ENCODE assay signal across 15 cellular contexts in genomic region chr7:135392701-135393100, GRCh38.
DNase-seq lines count a peak whose midpoint lies in the region; ATAC-seq lines count a peak whose summit lies in the region.
"Had no signal": no experiment of that assay in that cellular context is flagged by ENCODE, and none has a peak within 500 bp of the region (broad histone marks: within the 10 kb centered on the region; RNA-seq: fewer than 3 reads in every experiment).

No MANE protein-coding gene starts in this region.

- peaks cover 34% of the 10 kb centered on the region for H3K36me3 Mint-ChIP-seq in activated CD4-positive, alpha-beta memory T cell treated with anti-CD3 and anti-CD28 coated beads, Interleukin-2, amount 10 ng/mL, durations not matched to agents 7 days and 5 days (ENCODE audit: low read depth)

- H3K27me3 Mint-ChIP-seq in activated CD4-positive, alpha-beta memory T cell treated with anti-CD3 and anti-CD28 coated beads, Interleukin-2, amount 10 ng/mL, durations not matched to agents 7 days and 5 days = no peaks in the 10 kb centered on the region
- H3K27me3 Mint-ChIP-seq: B cell; CD4-positive, alpha-beta T cell had no signal

- CTCF ChIA-PET in activated CD4-positive, alpha-beta memory T cell treated with anti-CD3 and anti-CD28 coated beads, Interleukin-2, amount 10 ng/mL, durations not matched to agents 7 days and 5 days (lab: Charles Lee) = no interaction called here

- no peak overlapping the region for H3K27ac Mint-ChIP-seq in activated CD4-positive, alpha-beta memory T cell treated with anti-CD3 and anti-CD28 coated beads, Interleukin-2, amount 10 ng/mL, durations not matched to agents 7 days and 5 days
- H3K27ac Mint-ChIP-seq: B cell; CD4-positive, alpha-beta T cell had no signal

- DNase-seq in NCI-H146 (lab: John Stamatoyannopoulos, UW) = peak; percentile 63
- no peak for DNase-seq in NCI-H146 treated with DMSO at 0.1 percent for 48 hours (lab: John Stamatoyannopoulos, UW; ENCODE audit: unreplicated experiment)
- peak; percentile 76 for DNase-seq in DMS153 (lab: John Stamatoyannopoulos, UW)
- DNase-seq in NCI-H1436 (lab: John Stamatoyannopoulos, UW) = peak; percentile 63
- peak; percentile 79 for DNase-seq in NCI-H69 (lab: John Stamatoyannopoulos, UW)
- no peak for DNase-seq in mesenteric fat pad (ENCODE audit: low spot score)
- no peak for DNase-seq in activated CD4-positive, alpha-beta memory T cell treated with anti-CD3 and anti-CD28 coated beads, Interleukin-2, amount 10 ng/mL, durations not matched to agents 7 days and 5 days
- DNase-seq: 8988T; ACHN; C1 segment of cervical spinal cord; CD4-positive, alpha-beta T cell; DND-41; GDM1 had no signal

- POLR2A ChIA-PET in activated CD4-positive, alpha-beta memory T cell treated with anti-CD3 and anti-CD28 coated beads, Interleukin-2, amount 10 ng/mL, durations not matched to agents 7 days and 5 days (lab: Charles Lee) = no interaction called here

- H3K9me3 Mint-ChIP-seq in activated CD4-positive, alpha-beta memory T cell treated with anti-CD3 and anti-CD28 coated beads, Interleukin-2, amount 10 ng/mL, durations not matched to agents 7 days and 5 days = no peaks in the 10 kb centered on the region
- H3K9me3 Mint-ChIP-seq: CD4-positive, alpha-beta T cell had no signal

- H3K4me3 Mint-ChIP-seq in activated CD4-positive, alpha-beta memory T cell treated with anti-CD3 and anti-CD28 coated beads, Interleukin-2, amount 10 ng/mL, durations not matched to agents 7 days and 5 days = no peak overlapping the region
- H3K4me3 Mint-ChIP-seq: B cell; CD4-positive, alpha-beta T cell had no signal

- no peak for ATAC-seq in GM21526 (IDR thresholded peaks at IDR 0.05; ENCODE audit: low FRiP score, unreplicated experiment)

- peaks cover 2% of the 10 kb centered on the region for H3K4me1 Mint-ChIP-seq in activated CD4-positive, alpha-beta memory T cell treated with anti-CD3 and anti-CD28 coated beads, Interleukin-2, amount 10 ng/mL, durations not matched to agents 7 days and 5 days

Comparison
In these comparisons a context has a peak if more than half of its experiments do, and no peak if none do; other contexts are left out.
1. DNase-seq: peak in NCI-H146 (single experiment), DMS153 (single experiment), NCI-H1436 (single experiment) and NCI-H69 (single experiment); none in NCI-H146 treated with DMSO at 0.1 percent for 48 hours (single experiment), mesenteric fat pad (single experiment) and activated CD4-positive, alpha-beta memory T cell treated with anti-CD3 and anti-CD28 coated beads, Interleukin-2, amount 10 ng/mL, durations not matched to agents 7 days and 5 days (single experiment).